Comparison of ENCODE assay signal across 2 cellular contexts in the genomic region with DNA sequence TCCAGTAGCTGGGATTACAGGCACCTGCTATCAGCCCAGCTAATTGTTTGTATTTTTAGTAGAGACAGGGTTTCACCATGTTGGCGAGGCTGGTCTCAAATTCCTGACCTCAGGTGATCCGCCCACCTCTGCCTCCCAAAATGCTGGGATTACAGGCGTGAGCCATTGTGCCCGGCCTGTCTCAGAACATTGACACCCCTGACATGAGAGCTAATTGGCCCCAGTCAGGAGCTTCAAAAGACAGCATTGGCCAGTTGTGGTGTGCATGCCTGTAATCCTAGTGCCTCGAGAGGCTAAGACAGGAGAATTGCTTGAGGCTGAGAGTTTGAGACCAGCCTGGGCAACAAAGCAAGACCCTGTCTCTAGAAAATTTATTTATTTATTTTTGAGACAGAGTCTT. TPM values are rescaled to one million over a fixed set of nuclear protein-coding genes. Genes with fewer than 3 reads are reported as not detected.
"Had no signal": no experiment of that assay in that cellular context is flagged by ENCODE, and none has a peak within 500 bp of the region (broad histone marks: within the 10 kb centered on the region; RNA-seq: fewer than 3 reads in every experiment).

No MANE protein-coding gene starts in this region.

RNA-seq across cellular contexts. Expression of a gene that starts 11.1 kb away (rescaled TPM):
- total RNA-seq: activated B cell treated with CpG ODN at 0.5 μM for 24 hours had no signal
- polyA plus RNA-seq: neural cell had no signal
